Comparison of ENCODE assay signal across 15 cellular contexts in genomic region chr17:40999583-40999982, GRCh38. TPM values are rescaled to one million over a fixed set of nuclear protein-coding genes. Genes with fewer than 3 reads are reported as not detected.
DNase-seq lines count a peak whose midpoint lies in the region; FAIRE-seq and TF ChIP-seq lines count a peak whose summit lies in the region.
"Not testable (repeated sequence)": the region's sequence is repeated elsewhere in the genome, so short reads cannot be mapped to it uniquely, and the experiment has no call there.
"Had no signal": no experiment of that assay in that cellular context is flagged by ENCODE, and none has a peak within 500 bp of the region (broad histone marks: within the 10 kb centered on the region; RNA-seq: fewer than 3 reads in every experiment).

TSS of gene KRTAP3-2 (minus strand) at chr17:40999906. CDS start at chr17:40999853, 53 bp downstream.

- H2BK5ac ChIP-seq in neuronal stem cell (ENCODE audit: low read length) = not testable (repeated sequence)

- H3K4me2 ChIP-seq in PC-9; neuronal stem cell (ENCODE audit: insufficient read depth, low read length, poor library complexity, severe bottlenecking): not testable (repeated sequence)

- H3K27me3 ChIP-seq in PC-9 (ENCODE audit: insufficient read depth, low read depth); bronchial epithelial cell (ENCODE audit: control insufficient read depth, insufficient read depth, low read length); neuronal stem cell (ENCODE audit: control insufficient read depth in 3 of 3, insufficient read depth in 3 of 3, low read depth in 1 of 3, low read length in 3 of 3): not testable (repeated sequence)

- peaks cover 11% of the 10 kb centered on the region for H3K4me1 ChIP-seq in PC-9 (replicated peaks; ENCODE audit: insufficient read depth)
- H3K4me1 ChIP-seq in neuronal stem cell (ENCODE audit: control insufficient read depth in 2 of 2, insufficient read depth in 1 of 2, low read depth in 1 of 2, low read length in 2 of 2) = not testable (repeated sequence)

- H3K14ac ChIP-seq in neuronal stem cell (ENCODE audit: low read length) = not testable (repeated sequence)

- not testable (repeated sequence) for H4K91ac ChIP-seq in neuronal stem cell (ENCODE audit: low read depth, low read length, poor library complexity)

- not testable (repeated sequence) for H3K9ac ChIP-seq in neuronal stem cell (ENCODE audit: low read depth, low read length, poor library complexity)

- not testable (repeated sequence) for H3F3A ChIP-seq in PC-9 (ENCODE audit: insufficient read depth, low read depth)

- not testable (repeated sequence) for H3K36me3 ChIP-seq in PC-9 (ENCODE audit: low read depth); bronchial epithelial cell (ENCODE audit: control insufficient read depth, insufficient read depth, low read length); neuronal stem cell (replicated peaks in 1 of 2; ENCODE audit: control insufficient read depth in 2 of 2, insufficient read depth in 2 of 2, low read length in 2 of 2)

- H3K79me1 ChIP-seq in neuronal stem cell (ENCODE audit: low read depth, low read length) = not testable (repeated sequence)

- H2BK120ac ChIP-seq in neuronal stem cell (ENCODE audit: low read depth, low read length) = not testable (repeated sequence)

- WGBS in neuronal stem cell (ENCODE audit: extremely low coverage in 2 of 2, insufficient read length in 2 of 2, insufficient replicate concordance in 1 of 2), 2 donors = no CpG with 5 or more reads among the region's 6 CpGs

- not testable (repeated sequence) for H4K20me1 ChIP-seq in PC-9 (ENCODE audit: insufficient read depth)

- CTCF ChIA-PET in PC-9 (lab: Charles Lee) = not testable (repeated sequence)

- not testable (repeated sequence) for H3K4me3 ChIP-seq in PC-9; bronchial epithelial cell (ENCODE audit: low read depth, low read length)
- peak within 1 kb of the TSS in 1 of 2 donors; percentile 67 for H3K4me3 ChIP-seq in neuronal stem cell (ENCODE audit: low read length in 2 of 2)

- not testable (repeated sequence) for H3K79me2 ChIP-seq in PC-9 (ENCODE audit: low read depth)

- not testable (repeated sequence) for H3K9me3 ChIP-seq in PC-9 (ENCODE audit: insufficient read depth, low read depth); neuronal stem cell (replicated peaks in 1 of 2; ENCODE audit: control insufficient read depth in 2 of 2, insufficient read depth in 1 of 2, low read depth in 1 of 2, low read length in 2 of 2)

- not testable (repeated sequence) for H2AK5ac ChIP-seq in neuronal stem cell (ENCODE audit: low read depth, low read length)

- H3K23ac ChIP-seq in neuronal stem cell (ENCODE audit: low read depth, low read length, poor library complexity) = not testable (repeated sequence)

- peak within 1 kb of the TSS; percentile 82 for H4K8ac ChIP-seq in neuronal stem cell (ENCODE audit: low read depth, low read length)

- not testable (repeated sequence) for H3K27ac ChIP-seq in PC-9; neuronal stem cell (replicated peaks; ENCODE audit: low read length)

- not testable (repeated sequence) for H3K4ac ChIP-seq in neuronal stem cell (ENCODE audit: low read length)

- FAIRE-seq in GM12891 (lab: Jason Lieb, UNC) (peak; percentile 43), bronchial epithelial cell (lab: Jason Lieb, UNC) (peak; percentile 55), urothelium cell line (lab: Jason Lieb, UNC) (peak; percentile 96)

- TF ChIP-seq POLR2A in GM12891 (IDR thresholded peaks at IDR 0.05; ENCODE audit: low read depth, low read length) = not testable (repeated sequence)

- 0 out of 2 replicates have a peak within 1 kb of the TSS, but pooled peaks have one; percentile 1 for H2AFZ ChIP-seq in PC-9
- H2AFZ ChIP-seq in neuronal stem cell (ENCODE audit: low read length) = not testable (repeated sequence)

- DNase-seq in Ammon's horn (ENCODE audit: low spot score) (peak; percentile 4), NCI-H146 (lab: John Stamatoyannopoulos, UW) (peak; percentile 31), NCI-H748 (lab: John Stamatoyannopoulos, UW; ENCODE audit: unreplicated experiment) (peak; percentile 44)
- not testable (repeated sequence) for DNase-seq in GM12891 (ENCODE audit: insufficient read length, low spot score); PC-9; bronchial epithelial cell (ENCODE audit: low read depth); neuronal stem cell (ENCODE audit: low spot score); urothelium cell line (ENCODE audit: low spot score)

- not testable (repeated sequence) for H3K9me2 ChIP-seq in PC-9 (ENCODE audit: insufficient read depth)

- intact Hi-C loops in PC-9 (cut with micrococcal nuclease; ENCODE audit: unreplicated experiment) = not testable (repeated sequence)

- POLR2A ChIA-PET in PC-9 (lab: Charles Lee; ENCODE audit: unreplicated experiment) = not testable (repeated sequence)

- H3K18ac ChIP-seq in neuronal stem cell (ENCODE audit: low read length) = not testable (repeated sequence)

- not testable (repeated sequence) for H2BK15ac ChIP-seq in neuronal stem cell (ENCODE audit: low read length)

- BruUV-seq in PC-9 (replicated peaks; lab: Mats Ljungman, UMichigan) = not testable (repeated sequence)

- TF ChIP-seq CTCF in PC-9 (conservative IDR thresholded peaks at IDR 0.05); bronchial epithelial cell (IDR thresholded peaks at IDR 0.05; ENCODE audit: insufficient read depth, low read length, severe bottlenecking): not testable (repeated sequence)

- H2BK12ac ChIP-seq in neuronal stem cell (ENCODE audit: low read length) = peak within 1 kb of the TSS; percentile 14

RNA-seq across cellular contexts. Expression of gene KRTAP3-2, which starts in this region (rescaled TPM):
- not detected for polyA plus RNA-seq in GM12891 (2012; ENCODE audit: low read depth, missing spikeins)
- not detected in 2 replicates for total RNA-seq in PC-9 (2021)
- not detected in 2 replicates for total RNA-seq in bronchial epithelial cell
- polyA plus RNA-seq in neuronal stem cell (2013, experiment 1 of 2) = not detected
- not detected for polyA plus RNA-seq in neuronal stem cell (2013, experiment 2 of 2)
- total RNA-seq: CD4-positive, alpha-beta T cell; CD8-positive, alpha-beta memory T cell; GM23248; H1; H7 had no signal
- polyA plus RNA-seq: AG04450; CD14-positive monocyte; CD8-positive, alpha-beta memory T cell; GM23248; H1 had no signal
